ENCODE assay signal across 14 cellular contexts in the genomic region with DNA sequence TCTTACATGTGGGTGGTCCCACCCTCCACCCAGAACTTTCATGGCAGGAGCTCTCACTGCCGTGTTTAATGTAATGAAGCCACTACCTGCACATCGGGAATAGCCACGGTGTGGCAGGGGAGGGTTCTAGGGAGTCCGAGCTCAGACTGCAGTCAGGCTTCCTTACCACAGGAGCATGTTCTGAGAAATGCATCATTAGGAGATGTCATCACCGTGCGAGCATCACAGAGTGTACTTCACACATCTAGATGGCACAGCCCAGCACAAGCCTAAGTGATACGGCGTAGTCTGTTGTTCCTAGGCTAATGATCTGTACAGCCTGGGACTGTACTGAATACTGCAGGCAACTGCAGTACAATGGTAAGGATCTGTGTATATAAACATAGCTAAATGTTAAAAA.
DNase-seq lines count a peak whose midpoint lies in the region; ATAC-seq and TF ChIP-seq lines count a peak whose summit lies in the region.
"Had no signal": no experiment of that assay in that cellular context is flagged by ENCODE, and none has a peak within 500 bp of the region (broad histone marks: within the 10 kb centered on the region; RNA-seq: fewer than 3 reads in every experiment).

No MANE protein-coding gene starts in this region.

- no peak overlapping the region for H3K27ac Mint-ChIP-seq in stimulated activated naive CD8-positive, alpha-beta T cell treated with anti-CD3 and anti-CD28 coated beads, Interleukin-15, amount 100 ng/mL, for 72 hours
- peak overlapping the region; percentile 46 for H3K27ac Mint-ChIP-seq in progenitor cell of endocrine pancreas
- H3K27ac Mint-ChIP-seq: CD14-positive monocyte had no signal

- H3K27me3 Mint-ChIP-seq in stimulated activated naive CD8-positive, alpha-beta T cell treated with anti-CD3 and anti-CD28 coated beads, Interleukin-15, amount 100 ng/mL, for 72 hours = peaks cover 16% of the 10 kb centered on the region
- H3K27me3 Mint-ChIP-seq in progenitor cell of endocrine pancreas = no peaks in the 10 kb centered on the region

- no peaks in the 10 kb centered on the region for H3K4me1 Mint-ChIP-seq in stimulated activated naive CD8-positive, alpha-beta T cell treated with anti-CD3 and anti-CD28 coated beads, Interleukin-15, amount 100 ng/mL, for 72 hours
- peaks cover 5% of the 10 kb centered on the region for H3K4me1 Mint-ChIP-seq in progenitor cell of endocrine pancreas (ENCODE audit: low read depth)
- H3K4me1 Mint-ChIP-seq: CD14-positive monocyte had no signal

- ATAC-seq in stimulated activated naive CD8-positive, alpha-beta T cell treated with anti-CD3 and anti-CD28 coated beads, Interleukin-15, amount 100 ng/mL, for 72 hours = peak; percentile 36
- no peak for ATAC-seq in stimulated activated naive CD8-positive, alpha-beta T cell treated with anti-CD3 and anti-CD28 coated beads, Interleukin-15, Interleukin-2, amounts not matched to agents 100 U/mL and 50 U/mL, for 24 hours
- ATAC-seq in left lobe of liver (peak; percentile 25), GM21528 (IDR thresholded peaks at IDR 0.05; ENCODE audit: low FRiP score, unreplicated experiment) (no peak), GM21737 (IDR thresholded peaks at IDR 0.05; ENCODE audit: unreplicated experiment) (no peak)

- peaks cover 4% of the 10 kb centered on the region for H3K36me3 Mint-ChIP-seq in progenitor cell of endocrine pancreas (ENCODE audit: insufficient read depth)
- H3K36me3 Mint-ChIP-seq: CD14-positive monocyte had no signal

- no peak overlapping the region for H3K4me3 Mint-ChIP-seq in stimulated activated naive CD8-positive, alpha-beta T cell treated with anti-CD3 and anti-CD28 coated beads, Interleukin-15, amount 100 ng/mL, for 72 hours
- H3K4me3 Mint-ChIP-seq in progenitor cell of endocrine pancreas (ENCODE audit: low read depth) = no peak overlapping the region
- H3K4me3 Mint-ChIP-seq: CD14-positive monocyte had no signal

- DNase-seq in stimulated activated naive CD8-positive, alpha-beta T cell treated with anti-CD3 and anti-CD28 coated beads, Interleukin-15, amount 100 ng/mL, for 72 hours = no peak
- no peak for DNase-seq in stimulated activated naive CD8-positive, alpha-beta T cell treated with anti-CD3 and anti-CD28 coated beads, Interleukin-15, Interleukin-2, amounts not matched to agents 100 U/mL and 50 U/mL, for 24 hours
- DNase-seq in left lobe of liver (ENCODE audit: low spot score) (no peak), progenitor cell of endocrine pancreas (ENCODE audit: low spot score, unreplicated experiment) (no peak), NOMO-1 (lab: John Stamatoyannopoulos, UW; ENCODE audit: unreplicated experiment in 2 of 2) (no peak), mesenteric fat pad (ENCODE audit: low spot score) (no peak)
- DNase-seq: AML-193; H7; NCI-H1930; NCI-H446; NK-92 treated with Interleukin-12 subunit alpha and Interleukin-12 subunit beta, amount 100 ng/mL, for 24 hours had no signal

- TF ChIP-seq CTCF in progenitor cell of endocrine pancreas (IDR thresholded peaks at IDR 0.05; ENCODE audit: unreplicated experiment) = no peak

- H3K9me3 Mint-ChIP-seq in stimulated activated naive CD8-positive, alpha-beta T cell treated with anti-CD3 and anti-CD28 coated beads, Interleukin-15, amount 100 ng/mL, for 72 hours = no peaks in the 10 kb centered on the region
- H3K9me3 Mint-ChIP-seq in progenitor cell of endocrine pancreas (ENCODE audit: low read depth) = no peaks in the 10 kb centered on the region
- H3K9me3 Mint-ChIP-seq: CD14-positive monocyte had no signal

Comparison
In these comparisons a context has a peak if more than half of its experiments do, and no peak if none do; other contexts are left out.
1. ATAC-seq: peak in stimulated activated naive CD8-positive, alpha-beta T cell treated with anti-CD3 and anti-CD28 coated beads, Interleukin-15, amount 100 ng/mL, for 72 hours (single experiment) and left lobe of liver (single experiment); none in stimulated activated naive CD8-positive, alpha-beta T cell treated with anti-CD3 and anti-CD28 coated beads, Interleukin-15, Interleukin-2, amounts not matched to agents 100 U/mL and 50 U/mL, for 24 hours (single experiment), GM21528 (single experiment) and GM21737 (single experiment).